ENCODE assay signal across 10 cellular contexts in genomic region chr13:24540236-24541126, GRCh38. TPM values are rescaled to one million over a fixed set of nuclear protein-coding genes. Genes with fewer than 3 reads are reported as not detected.
DNase-seq lines count a peak whose midpoint lies in the region; FAIRE-seq and TF ChIP-seq lines count a peak whose summit lies in the region.
"Had no signal": no experiment of that assay in that cellular context is flagged by ENCODE, and none has a peak within 500 bp of the region (broad histone marks: within the 10 kb centered on the region; RNA-seq: fewer than 3 reads in every experiment).

No MANE protein-coding gene starts in this region.

- FAIRE-seq in GM12891 (lab: Jason Lieb, UNC), result no peak

- TF ChIP-seq POLR2A in GM12891 (IDR thresholded peaks at IDR 0.05; ENCODE audit: low read depth, low read length), result no peak

- TF ChIP-seq CTCF in AG04450 (IDR thresholded peaks at IDR 0.05; ENCODE audit: low read depth, low read length), result peak; percentile 17; the same call in 1 of the 2 replicates

- H3K27me3 ChIP-seq in AG04450 (ENCODE audit: control insufficient read depth, insufficient read depth, low read length), result peaks cover 35% of the 10 kb centered on the region
- H3K27me3 ChIP-seq: vagina had no signal

- no peak for DNase-seq in AG04450 (ENCODE audit: low read depth, low spot score)
- peak; percentile 13 for DNase-seq in GM12891 (ENCODE audit: insufficient read length, low spot score)
- peak; percentile 7 for DNase-seq in astrocyte of the hippocampus (ENCODE audit: low read depth, low spot score)
- DNase-seq in left kidney (ENCODE audit: low read depth, low spot score), result peak; percentile 58
- no peak for DNase-seq in activated CD4-positive, CD25-positive, alpha-beta regulatory T cell (lab: John Stamatoyannopoulos, UW)
- no peak for DNase-seq in effector CD4-positive, alpha-beta T cell
- no peak for DNase-seq in activated T-cell treated with anti-CD3 and anti-CD28 coated beads, Interleukin-2, amount 50 U/mL, for 48 hours
- no peak for DNase-seq in SHP77 treated with DMSO at 0.1 percent for 48 hours (lab: John Stamatoyannopoulos, UW)
- DNase-seq: activated naive CD4-positive, alpha-beta T cell treated with anti-CD3 and anti-CD28 coated beads, Interleukin-2, amount 50 U/mL, for 16 hours had no signal

- CTCF ChIA-PET in AG04450 (lab: Charles Lee), result no interaction called here

- peaks cover 9% of the 10 kb centered on the region; the same call in 1 of the 2 replicates for H3K9me3 ChIP-seq in AG04450 (ENCODE audit: control insufficient read depth, insufficient read depth, low read length)
- H3K9me3 ChIP-seq: vagina had no signal

- POLR2A ChIA-PET in AG04450 (lab: Yijun Ruan, JAX), result no interaction called here

- H3K4me3 ChIP-seq in AG04450 (ENCODE audit: low read depth, low read length), result no peak overlapping the region

- H3K27ac ChIP-seq in AG04450 (ENCODE audit: low read depth, low read length), result no peak overlapping the region
- H3K27ac ChIP-seq: vagina had no signal

TF ChIP-seq in GM12891, 5 proteins besides CTCF, POLR2A, EP300 and RAD21:
- TF ChIP-seq POLR2AphosphoS5 (IDR thresholded peaks at IDR 0.05; ENCODE audit: low read depth, low read length) (no peak), SPI1 (IDR thresholded peaks at IDR 0.05; ENCODE audit: low read depth, low read length) (no peak), TAF1 (IDR thresholded peaks at IDR 0.05; ENCODE audit: low read depth, low read length) (no peak), POU2F2 (IDR thresholded peaks at IDR 0.05; ENCODE audit: low read depth, low read length) (no peak), PAX5 (IDR thresholded peaks at IDR 0.05; ENCODE audit: insufficient read depth, low read length, severe bottlenecking) (no peak)

RNA-seq across cellular contexts. Expression of gene PARP4, which starts 27.9 kb away (rescaled TPM):
- polyA plus RNA-seq in AG04450 (2011; rRNA removed), result 57.5 and 73.9 TPM in 2 replicates
- 70.6 and 85.8 TPM in 2 replicates for polyA minus RNA-seq in AG04450 (2011; rRNA and poly(A)+ RNA removed)
- 27.5 TPM for polyA plus RNA-seq in GM12891 (2012; ENCODE audit: low read depth, missing spikeins)

Comparison
In these comparisons a context has a peak if more than half of its experiments do, and no peak if none do; other contexts are left out.
1. DNase-seq: peak in GM12891 (single experiment), astrocyte of the hippocampus (single experiment) and left kidney (single experiment); none in AG04450 (single experiment), activated CD4-positive, CD25-positive, alpha-beta regulatory T cell (0 of 4), effector CD4-positive, alpha-beta T cell (single experiment), activated T-cell treated with anti-CD3 and anti-CD28 coated beads, Interleukin-2, amount 50 U/mL, for 48 hours (0 of 2) and SHP77 treated with DMSO at 0.1 percent for 48 hours (single experiment).